In genomic region chr10:52357986-52358385, GRCh38 we compare ENCODE assay signal across 17 cellular contexts. TPM values are rescaled to one million over a fixed set of nuclear protein-coding genes. Genes with fewer than 3 reads are reported as not detected.
"Had no signal": no experiment of that assay in that cellular context is flagged by ENCODE, and none has a peak within 500 bp of the region (broad histone marks: within the 10 kb centered on the region; RNA-seq: fewer than 3 reads in every experiment).

No MANE protein-coding gene starts in this region.

- H3K4me1 ChIP-seq: transverse colon had no signal

- H3K36me3 ChIP-seq: transverse colon had no signal

- H3K4me3 ChIP-seq: transverse colon had no signal

- DNase-seq: activated B cell treated with CpG ODN at 0.5 μM for 24 hours; activated CD4-positive, alpha-beta T cell treated with anti-CD3 and anti-CD28 coated beads for 48 hours; activated CD8-positive, alpha-beta memory T cell treated with anti-CD3 and anti-CD28 coated beads, Interleukin-2, amount 50 U/mL, for 4 hours; activated CD8-positive, alpha-beta T cell treated with anti-CD3 and anti-CD28 coated beads, Interleukin-2, amount 10 ng/mL, durations not matched to agents 7 days and 5 days; activated gamma-delta T cell; activated naive CD8-positive, alpha-beta T cell treated with anti-CD3 and anti-CD28 coated beads for 36 hours; activated T-cell treated with anti-CD3 and anti-CD28 coated beads, Interleukin-2, amount 50 U/mL, for 72 hours; cortex of kidney; effector CD8-positive, alpha-beta T cell; islet precursor cell; naive thymus-derived CD8-positive, alpha-beta T cell; stimulated activated CD4-positive, alpha-beta T cell treated with anti-CD3 and anti-CD28 coated beads, Interleukin-4, amount 100 ng/mL, for 24 hours; stimulated activated naive CD4-positive, alpha-beta T cell; substantia nigra; T-helper 17 cell; transverse colon had no signal

- H3K27ac ChIP-seq: transverse colon had no signal

- H3K9me3 ChIP-seq: transverse colon had no signal

- H3K27me3 ChIP-seq: transverse colon had no signal

- ATAC-seq: activated CD8-positive, alpha-beta T cell treated with anti-CD3 and anti-CD28 coated beads, Interleukin-2, amount 10 ng/mL, durations not matched to agents 7 days and 5 days; activated T-cell treated with anti-CD3 and anti-CD28 coated beads, Interleukin-2, amount 50 U/mL, for 72 hours; left lobe of liver; naive thymus-derived CD8-positive, alpha-beta T cell; T-helper 17 cell had no signal

RNA-seq across cellular contexts. Expression of gene DKK1, which starts 43.9 kb away (rescaled TPM):
- total RNA-seq: activated B cell treated with CpG ODN at 0.5 μM for 24 hours; activated CD8-positive, alpha-beta T cell treated with anti-CD3 and anti-CD28 coated beads, Interleukin-2, amount 10 ng/mL, durations not matched to agents 7 days and 5 days; activated naive CD8-positive, alpha-beta T cell treated with anti-CD3 and anti-CD28 coated beads for 36 hours; activated T-cell treated with anti-CD3 and anti-CD28 coated beads, Interleukin-2, amount 50 U/mL, for 72 hours; naive thymus-derived CD8-positive, alpha-beta T cell; T-helper 17 cell had no signal
- polyA plus RNA-seq: naive thymus-derived CD8-positive, alpha-beta T cell had no signal
